ENCODE assay signal across 13 cellular contexts in genomic region chr14:61501714-61502458, GRCh38.
DNase-seq lines count a peak whose midpoint lies in the region; ATAC-seq and TF ChIP-seq lines count a peak whose summit lies in the region.
"Had no signal": no experiment of that assay in that cellular context is flagged by ENCODE, and none has a peak within 500 bp of the region (broad histone marks: within the 10 kb centered on the region; RNA-seq: fewer than 3 reads in every experiment).

No MANE protein-coding gene starts in this region.

- no peaks in the 10 kb centered on the region for H3K27me3 ChIP-seq in spleen (replicated peaks in 1 of 7)

- intact Hi-C loops in activated CD4-positive, alpha-beta T cell treated with anti-CD3 and anti-CD28 coated beads for 36 hours (cut with DNase I, micrococcal nuclease), result loop anchor here in 1 of 2 experiments (2.0 kb wide), 2 partner anchors 61 to 169 kb away; no protein-coding TSS in a partner anchor
- intact Hi-C loops in spleen (cut with DNase I; ENCODE audit: low total_unique reads), result no loop called here
- intact Hi-C loops in lower leg skin (cut with DNase I; ENCODE audit: low total_unique reads), result no loop called here

- DNase-seq in activated CD4-positive, alpha-beta T cell treated with anti-CD3 and anti-CD28 coated beads for 36 hours, result no peak
- no peak for DNase-seq in activated CD4-positive, alpha-beta T cell treated with anti-CD3 and anti-CD28 coated beads, Interleukin-2, amount 50 U/mL, for 48 hours
- DNase-seq in chondrocyte (ENCODE audit: low spot score), result no peak
- DNase-seq in spleen, result no peak
- no peak for DNase-seq in inferior parietal cortex (ENCODE audit: extremely low spot score)
- DNase-seq in lower leg skin (ENCODE audit: low spot score in 2 of 2), result no peak
- DNase-seq in NCI-H345 (lab: John Stamatoyannopoulos, UW), result no peak
- DNase-seq: activated effector memory CD4-positive, alpha-beta T cell treated with Interleukin-2 at 50 U/mL for 16 hours; EL; KG1; left colon had no signal

- peaks cover 96% of the 10 kb centered on the region for H3K4me1 Mint-ChIP-seq in activated CD4-positive, alpha-beta T cell treated with anti-CD3 and anti-CD28 coated beads for 36 hours
- H3K4me1 Mint-ChIP-seq in chondrocyte (ENCODE audit: low read depth), result peaks cover 51% of the 10 kb centered on the region

- H3K9me3 ChIP-seq in KOPT-K1 (ENCODE audit: insufficient read depth, low read length, poor library complexity, severe bottlenecking) (no peaks in the 10 kb centered on the region), spleen (no peaks in the 10 kb centered on the region)
- H3K9me3 ChIP-seq: HAP-1 had no signal

- ATAC-seq in activated CD4-positive, alpha-beta T cell treated with anti-CD3 and anti-CD28 coated beads for 36 hours, result no peak
- ATAC-seq: left colon had no signal

- H3K27ac ChIP-seq in KOPT-K1 (ENCODE audit: low read depth, low read length, poor library complexity, severe bottlenecking) (peak overlapping the region; percentile 86), spleen (peak overlapping the region; percentile 69 to 91 (median 83))

- no peak for TF ChIP-seq POLR2A in spleen (IDR thresholded peaks at IDR 0.05)
- TF ChIP-seq POLR2A in lower leg skin (IDR thresholded peaks at IDR 0.05), result no peak

- peak overlapping the region; percentile 56 for H3K4me3 Mint-ChIP-seq in activated CD4-positive, alpha-beta T cell treated with anti-CD3 and anti-CD28 coated beads for 36 hours
- H3K4me3 Mint-ChIP-seq in chondrocyte (ENCODE audit: unreplicated experiment), result no peak overlapping the region

- H3K4me1 ChIP-seq in spleen, result peaks cover 30 to 92% (median 71%) of the 10 kb centered on the region in 6 donors

- CTCF ChIA-PET in activated CD4-positive, alpha-beta T cell treated with anti-CD3 and anti-CD28 coated beads for 36 hours (lab: Charles Lee), result interaction anchor here (0.6 to 6.3 kb wide), 10 partner anchors 9 to 335 kb away, joined by 3 to 62 read pairs (median 4); no protein-coding TSS in a partner anchor

- POLR2A ChIA-PET in activated CD4-positive, alpha-beta T cell treated with anti-CD3 and anti-CD28 coated beads for 36 hours (lab: Charles Lee), result interaction anchor here (0.5 to 3.0 kb wide), 6 partner anchors 11 to 297 kb away, joined by 3 to 16 read pairs (median 4); no protein-coding TSS in a partner anchor

- WGBS in spleen, 5 donors, result 77 to 91% (median 80%) methylated on average over 6 of the region's 6 CpGs
- WGBS in lower leg skin, 2 donors, result 88 to 89% methylated on average over 6 of the region's 6 CpGs

- TF ChIP-seq CTCF in chondrocyte (IDR thresholded peaks at IDR 0.05) (no peak), spleen (IDR thresholded peaks at IDR 0.05 in 8 of 11, conservative IDR thresholded peaks at IDR 0.05 in 3 of 11) (no peak), lower leg skin (IDR thresholded peaks at IDR 0.05) (no peak)

- H3K36me3 Mint-ChIP-seq in activated CD4-positive, alpha-beta T cell treated with anti-CD3 and anti-CD28 coated beads for 36 hours (ENCODE audit: low read depth), result peaks cover 62% of the 10 kb centered on the region
- no peaks in the 10 kb centered on the region for H3K36me3 Mint-ChIP-seq in chondrocyte (ENCODE audit: low read depth)

- no peaks in the 10 kb centered on the region for H3K27me3 Mint-ChIP-seq in activated CD4-positive, alpha-beta T cell treated with anti-CD3 and anti-CD28 coated beads for 36 hours
- H3K27me3 Mint-ChIP-seq in chondrocyte (ENCODE audit: low read depth), result no peaks in the 10 kb centered on the region

- H3K4me3 ChIP-seq in spleen, result no peak overlapping the region
- no peak overlapping the region for H3K4me3 ChIP-seq in lower leg skin (ENCODE audit: low read depth, poor library complexity, severe bottlenecking)
- H3K4me3 ChIP-seq: HAP-1 had no signal

- no peaks in the 10 kb centered on the region for H3K9me3 Mint-ChIP-seq in activated CD4-positive, alpha-beta T cell treated with anti-CD3 and anti-CD28 coated beads for 36 hours (ENCODE audit: low read depth)
- no peaks in the 10 kb centered on the region for H3K9me3 Mint-ChIP-seq in chondrocyte (ENCODE audit: low read depth)

- peak overlapping the region; percentile 99 for H3K27ac Mint-ChIP-seq in activated CD4-positive, alpha-beta T cell treated with anti-CD3 and anti-CD28 coated beads for 36 hours
- peak overlapping the region; percentile 91 for H3K27ac Mint-ChIP-seq in chondrocyte (ENCODE audit: unreplicated experiment)

- peaks cover 77% of the 10 kb centered on the region for H3K36me3 ChIP-seq in KOPT-K1 (ENCODE audit: insufficient read depth, low read length)
- peaks cover 0 to 20% (median 0%) of the 10 kb centered on the region in 6 donors for H3K36me3 ChIP-seq in spleen
- H3K36me3 ChIP-seq: HAP-1 had no signal
